Comparison of ENCODE assay signal across 9 cellular contexts in the genomic region with DNA sequence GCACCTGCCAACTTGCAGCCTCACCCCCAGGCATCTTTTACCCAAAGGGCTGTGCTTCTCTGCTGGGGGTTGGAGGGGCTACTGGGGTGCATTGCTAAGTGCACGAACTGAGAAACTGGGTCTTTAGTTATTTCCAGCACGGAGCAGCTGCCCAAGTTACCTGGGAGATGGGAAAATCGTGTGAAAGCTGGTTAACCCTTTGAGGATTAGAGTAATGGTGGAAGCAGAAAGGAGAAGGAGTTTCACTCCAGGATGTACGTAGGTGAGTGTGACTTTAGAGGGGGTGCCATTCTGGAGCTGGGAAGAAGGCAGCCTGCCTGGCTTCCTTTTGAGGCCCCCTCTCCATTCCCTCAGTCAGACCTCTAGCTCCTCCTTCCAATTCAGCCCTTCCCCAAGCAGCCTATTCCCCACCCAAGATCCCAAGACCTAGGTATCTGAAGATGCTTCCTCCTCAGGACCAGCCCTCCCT. TPM values are rescaled to one million over a fixed set of nuclear protein-coding genes. Genes with fewer than 3 reads are reported as not detected.
DNase-seq lines count a peak whose midpoint lies in the region; ATAC-seq and TF ChIP-seq lines count a peak whose summit lies in the region.
"Had no signal": no experiment of that assay in that cellular context is flagged by ENCODE, and none has a peak within 500 bp of the region (broad histone marks: within the 10 kb centered on the region; RNA-seq: fewer than 3 reads in every experiment).

No MANE protein-coding gene starts in this region.

- peaks cover 19% of the 10 kb centered on the region for H3K4me1 Mint-ChIP-seq in endodermal cell

- H3K27ac ChIP-seq in AG04450 (ENCODE audit: low read depth, low read length) (no peak overlapping the region), IMR-90 (ENCODE audit: insufficient read depth, low read length) (no peak overlapping the region), endodermal cell (ENCODE audit: low read depth, low read length) (no peak overlapping the region)

- no peak overlapping the region for H3K56ac ChIP-seq in IMR-90 (ENCODE audit: extremely low read depth, insufficient read depth, low read length)

- H3K27me3 ChIP-seq in AG04450 (ENCODE audit: control insufficient read depth, insufficient read depth, low read length) (no peaks in the 10 kb centered on the region), IMR-90 (ENCODE audit: control insufficient read depth, insufficient read depth, low read length) (no peaks in the 10 kb centered on the region), endodermal cell (ENCODE audit: control insufficient read depth, insufficient read depth, low read length, poor library complexity, severe bottlenecking) (no peaks in the 10 kb centered on the region), neuron (ENCODE audit: insufficient read depth, low read length) (no peaks in the 10 kb centered on the region)

- H2AK9ac ChIP-seq in IMR-90 (replicated peaks; ENCODE audit: low read depth, low read length, poor library complexity) = peak overlapping the region; percentile 57

- no peak overlapping the region for H4K91ac ChIP-seq in IMR-90 (ENCODE audit: insufficient read depth, low read depth, low read length)

- ATAC-seq in IMR-90 (ENCODE audit: low read depth) = no peak

- in situ Hi-C loops in IMR-90 (cut with MboI; ENCODE audit: low sequenced_read_pairs) = loop anchor here (25.0 kb wide), 1 partner anchor 253 kb away; a partner anchor contains a TSS

- no peak overlapping the region for H2BK20ac ChIP-seq in IMR-90 (ENCODE audit: low read depth, low read length)

- dilution Hi-C loops in IMR-90 (cut with HindIII; ENCODE audit: low sequenced_read_pairs, unreplicated experiment) = no loop called here

- no peak overlapping the region; the same call in 1 of the 2 replicates for H3K4me2 ChIP-seq in IMR-90 (ENCODE audit: low read depth, low read length)

- peak overlapping the region; percentile 83 for H3K4me3 Mint-ChIP-seq in endodermal cell

- H4K8ac ChIP-seq in IMR-90 (ENCODE audit: low read depth in 2 of 2, low read length in 2 of 2) = peak overlapping the region; percentile 28 to 99

- H3K36me3 Mint-ChIP-seq in endodermal cell (ENCODE audit: low read depth) = no peaks in the 10 kb centered on the region

- TF ChIP-seq RAD21 in IMR-90 (IDR thresholded peaks at IDR 0.05; ENCODE audit: low read length) = no peak

- peaks cover 22 to 36% of the 10 kb centered on the region in 2 experiments for H3K79me1 ChIP-seq in IMR-90 (ENCODE audit: low read depth in 1 of 2, low read length in 2 of 2)

- no peak overlapping the region; the same call in 1 of the 2 replicates for H3K4ac ChIP-seq in IMR-90 (ENCODE audit: low read depth, low read length)

- peak overlapping the region; percentile 51; the same call in 1 of the 2 replicates for H2AK5ac ChIP-seq in IMR-90 (ENCODE audit: low read depth, low read length)

- 5% methylated on average over 2 of the region's 4 CpGs; no CpG with 5 or more reads in 1 of the 2 experiments for WGBS in IMR-90 (ENCODE audit: extremely low coverage in 2 of 2, insufficient read length in 1 of 2), 2 experiments
- 17 to 18% methylated on average over 4 of the region's 4 CpGs for WGBS in endodermal cell (ENCODE audit: insufficient coverage in 1 of 2, insufficient read length in 1 of 2), 2 experiments

- intact Hi-C loops in IMR-90 (cut with micrococcal nuclease) (loop anchor here (2.0 kb wide), 1 partner anchor 21 kb away; no protein-coding TSS in a partner anchor), head of caudate nucleus (cut with DNase I) (no loop called here)

- DNase-seq in AG04450 (ENCODE audit: low read depth, low spot score) (no peak), IMR-90 (no peak), endodermal cell (no peak), NCI-H82 (lab: John Stamatoyannopoulos, UW) (no peak), head of caudate nucleus (no peak)
- no peak for DNase-seq in activated naive CD4-positive, alpha-beta T cell (lab: John Stamatoyannopoulos, UW)
- DNase-seq in stimulated activated CD4-positive, alpha-beta T cell treated with anti-CD3 and anti-CD28 coated beads, Interleukin-1b, Interleukin-23, amount 100 ng/mL, for 48 hours = no peak
- DNase-seq: NCI-H2081 treated with DMSO at 0.1 percent for 48 hours had no signal

- H3K27ac Mint-ChIP-seq in endodermal cell = peak overlapping the region; percentile 92

- peak overlapping the region; percentile 90 for H2AFZ ChIP-seq in IMR-90 (replicated peaks; ENCODE audit: low read length, poor library complexity)
- H2AFZ ChIP-seq in neuron (ENCODE audit: low read depth, low read length) = peak overlapping the region; percentile 86

- TF ChIP-seq POLR2A in IMR-90 (IDR thresholded peaks at IDR 0.05; ENCODE audit: low read depth, low read length) = no peak

- no peak overlapping the region for H2BK15ac ChIP-seq in IMR-90 (ENCODE audit: low read depth, low read length)

- no peaks in the 10 kb centered on the region for H3K9me3 Mint-ChIP-seq in endodermal cell

- BruUV-seq in IMR-90 (replicated peaks; lab: Mats Ljungman, UMichigan) = no TSS peak

- H3K9me1 ChIP-seq in IMR-90 (ENCODE audit: insufficient read depth, low read length) = peaks cover 23% of the 10 kb centered on the region

- H2BK120ac ChIP-seq in IMR-90 (ENCODE audit: low read depth, low read length) = no peak overlapping the region

- TF ChIP-seq CTCF in AG04450 (IDR thresholded peaks at IDR 0.05; ENCODE audit: low read depth, low read length) (no peak), IMR-90 (conservative IDR thresholded peaks at IDR 0.05; ENCODE audit: low read depth, low read length) (no peak), endodermal cell (conservative IDR thresholded peaks at IDR 0.05) (no peak)

- H4K5ac ChIP-seq in IMR-90 (ENCODE audit: low read depth, low read length) = 0 out of 2 replicates have a peak overlapping the region, but pooled peaks have one; percentile 53

- peak overlapping the region; percentile 75 for H3K4me3 ChIP-seq in AG04450 (ENCODE audit: low read depth, low read length)
- no peak overlapping the region for H3K4me3 ChIP-seq in IMR-90 (ENCODE audit: insufficient read depth, low read depth, low read length)
- peak overlapping the region; percentile 80 for H3K4me3 ChIP-seq in endodermal cell (ENCODE audit: low read length)
- H3K4me3 ChIP-seq in neuron (ENCODE audit: low read length) = peak overlapping the region; percentile 86

- no peak overlapping the region for H3K14ac ChIP-seq in IMR-90 (replicated peaks; ENCODE audit: low read depth, low read length)

- POLR2A ChIA-PET in AG04450 (lab: Yijun Ruan, JAX) = interaction anchor here (0.5 to 2.0 kb wide), 2 partner anchors 21 to 50 kb away, joined by 9 to 13 read pairs; no protein-coding TSS in a partner anchor
- POLR2A ChIA-PET in IMR-90 (lab: Charles Lee; ENCODE audit: unreplicated experiment) = interaction anchor here (0.6 kb wide), 1 partner anchor 1258 kb away, joined by 5 read pairs; no protein-coding TSS in a partner anchor

- H3K9me3 ChIP-seq in AG04450 (ENCODE audit: control insufficient read depth, insufficient read depth, low read length) (no peaks in the 10 kb centered on the region), IMR-90 (ENCODE audit: control insufficient read depth, insufficient read depth, low read length) (no peaks in the 10 kb centered on the region), endodermal cell (ENCODE audit: control insufficient read depth, low read length) (no peaks in the 10 kb centered on the region), neuron (ENCODE audit: low read length) (no peaks in the 10 kb centered on the region)

- H3K18ac ChIP-seq in IMR-90 (ENCODE audit: low read depth, low read length) = no peak overlapping the region

- peak overlapping the region; percentile 60 for H3K23ac ChIP-seq in IMR-90 (ENCODE audit: low read depth, low read length)

- H3K9ac ChIP-seq in IMR-90 (ENCODE audit: low read depth, low read length) = 0 out of 2 replicates have a peak overlapping the region, but pooled peaks have one; percentile 14
- peak overlapping the region; percentile 55 for H3K9ac ChIP-seq in endodermal cell (ENCODE audit: extremely low read depth, low read length, poor library complexity, severe bottlenecking)

- H4K20me1 ChIP-seq in IMR-90 (ENCODE audit: insufficient read depth, low read length) = peaks cover 23% of the 10 kb centered on the region

- H3K36me3 ChIP-seq in IMR-90 (ENCODE audit: control insufficient read depth, insufficient read depth, low read length) (no peaks in the 10 kb centered on the region), endodermal cell (ENCODE audit: control insufficient read depth, insufficient read depth, low read length) (no peaks in the 10 kb centered on the region), neuron (ENCODE audit: insufficient read depth, low read length) (no peaks in the 10 kb centered on the region)

- CTCF ChIA-PET in AG04450 (lab: Charles Lee) = interaction anchor here (0.6 to 3.9 kb wide), 3 partner anchors 11 to 68 kb away, joined by 3 to 17 read pairs (median 3); no protein-coding TSS in a partner anchor
- CTCF ChIA-PET in IMR-90 (lab: Yijun Ruan, JAX) = interaction anchor here (1.2 kb wide), 1 partner anchor 25 kb away, joined by 4 read pairs; no protein-coding TSS in a partner anchor

- peaks cover 17% of the 10 kb centered on the region for H3K27me3 Mint-ChIP-seq in endodermal cell (ENCODE audit: insufficient read depth)

- peaks cover 11% of the 10 kb centered on the region for H3K4me1 ChIP-seq in IMR-90 (ENCODE audit: control insufficient read depth, insufficient read depth, low read length)
- H3K4me1 ChIP-seq in endodermal cell (ENCODE audit: control insufficient read depth, insufficient read depth, low read length) = no peaks in the 10 kb centered on the region
- H3K4me1 ChIP-seq in neuron (ENCODE audit: insufficient read depth, low read length) = peaks cover 22% of the 10 kb centered on the region

- no peak overlapping the region for H2BK5ac ChIP-seq in IMR-90 (ENCODE audit: low read depth, low read length, poor library complexity, severe bottlenecking)

RNA-seq across cellular contexts. Expression of a gene that starts 1.0 kb away (rescaled TPM):
- polyA plus RNA-seq in AG04450 (2011; rRNA removed) (26.7 and 31.6 TPM in 2 replicates), IMR-90 (2012; rRNA removed) (34.4 and 35.1 TPM in 2 replicates)
- polyA minus RNA-seq in AG04450 (2011; rRNA and poly(A)+ RNA removed) = 47.7 and 54.2 TPM in 2 replicates
- total RNA-seq in IMR-90 (2012; rRNA removed) (18.1 and 18.5 TPM in 2 replicates), endodermal cell (10 to 100 TPM; 52.8 to 58.6 TPM)
- 26.6 and 34.5 TPM in 2 replicates for polyA plus RNA-seq in IMR-90 (2012; cell fraction: cytosol; rRNA removed)
- polyA plus RNA-seq in IMR-90 (2012; cell fraction: nucleus; rRNA removed; ENCODE audit: low replicate concordance) = 171 and 194 TPM in 2 replicates
- polyA plus RNA-seq in endodermal cell (2013, experiment 1 of 2) = 41.9 TPM
- 38.2 TPM for polyA plus RNA-seq in endodermal cell (2013, experiment 2 of 2)

RNA-seq across cellular contexts. Expression of a gene that starts 28.4 kb away (rescaled TPM):
- polyA plus RNA-seq in AG04450 (2011; rRNA removed) (44.9 and 51.7 TPM in 2 replicates), IMR-90 (2012; rRNA removed) (45.1 and 45.2 TPM in 2 replicates)
- polyA minus RNA-seq in AG04450 (2011; rRNA and poly(A)+ RNA removed) = 36.1 and 45.3 TPM in 2 replicates
- total RNA-seq in IMR-90 (2012; rRNA removed) (15.3 and 18.1 TPM in 2 replicates), endodermal cell (10 to 100 TPM; 40.6 to 59.9 TPM)
- 24.5 and 40.0 TPM in 2 replicates for polyA plus RNA-seq in IMR-90 (2012; cell fraction: cytosol; rRNA removed)
- 227 and 302 TPM in 2 replicates for polyA plus RNA-seq in IMR-90 (2012; cell fraction: nucleus; rRNA removed; ENCODE audit: low replicate concordance)
- 57.5 TPM for polyA plus RNA-seq in endodermal cell (2013, experiment 1 of 2)
- 51.8 TPM for polyA plus RNA-seq in endodermal cell (2013, experiment 2 of 2)
